Comparison of ENCODE assay signal across 1 cellular context in genomic region chr16:84116720-84117481, GRCh38.
A peak's percentile ranks its signal among the peaks of the same experiment; 100 is the strongest.
TF ChIP-seq lines count a peak whose summit lies in the region.

Gene MBTPS1, minus strand, starts transcription at chr16:84116942. Its CDS starts 15,159 bp downstream, at chr16:84101783.

TF ChIP-seq in H1, 55 proteins besides CTCF, POLR2A, EP300 and RAD21 (continued from another document):
- no peak for TF ChIP-seq JUN (IDR thresholded peaks at IDR 0.05; ENCODE audit: low read depth, low read length)
- no peak for TF ChIP-seq ATF3 (IDR thresholded peaks at IDR 0.05; ENCODE audit: insufficient read depth, low read depth, low read length)
- no peak for TF ChIP-seq SAP30 (IDR thresholded peaks at IDR 0.05; ENCODE audit: insufficient read depth, insufficient replicate concordance, low read length)
- TF ChIP-seq TAF1 (IDR thresholded peaks at IDR 0.05; ENCODE audit: low read depth, low read length): peak; percentile 78
- peak; percentile 92 for TF ChIP-seq BRCA1 (IDR thresholded peaks at IDR 0.05; ENCODE audit: low read depth, low read length)
- TF ChIP-seq, protein P1, sequence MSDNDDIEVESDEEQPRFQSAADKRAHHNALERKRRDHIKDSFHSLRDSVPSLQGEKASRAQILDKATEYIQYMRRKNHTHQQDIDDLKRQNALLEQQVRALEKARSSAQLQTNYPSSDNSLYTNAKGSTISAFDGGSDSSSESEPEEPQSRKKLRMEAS (IDR thresholded peaks at IDR 0.05): peak; percentile 84
- TF ChIP-seq PHF8 (conservative IDR thresholded peaks at IDR 0.05; ENCODE audit: low read depth, low read length): peak; percentile 75
- no peak for TF ChIP-seq USF2 (IDR thresholded peaks at IDR 0.05; ENCODE audit: low read length)
- no peak for TF ChIP-seq SUZ12 (IDR thresholded peaks at IDR 0.05; ENCODE audit: low read length)
- peak; percentile 24 to 91; a peak in 2 of 4 replicates for TF ChIP-seq HDAC2 (IDR thresholded peaks at IDR 0.05; ENCODE audit: borderline replicate concordance in 1 of 2, low read depth in 2 of 2, low read length in 2 of 2)
- no peak for TF ChIP-seq TEAD4 (IDR thresholded peaks at IDR 0.05; ENCODE audit: low read depth, low read length)
- TF ChIP-seq ATF2 (IDR thresholded peaks at IDR 0.05; ENCODE audit: low read length): no peak
- no peak for TF ChIP-seq GABPA (IDR thresholded peaks at IDR 0.05; ENCODE audit: borderline replicate concordance, insufficient read depth, low read length)
- TF ChIP-seq TAF7 (optimal IDR thresholded peaks at IDR 0.05; ENCODE audit: borderline replicate concordance, low read depth, low read length): peak; percentile 85
- TF ChIP-seq KDM5A (IDR thresholded peaks at IDR 0.05; ENCODE audit: low read length): no peak
- no peak for TF ChIP-seq SP2 (IDR thresholded peaks at IDR 0.05; ENCODE audit: low read length)
- TF ChIP-seq KDM4A (IDR thresholded peaks at IDR 0.05; ENCODE audit: low read depth, low read length, severe bottlenecking): peak; percentile 74
- no peak for TF ChIP-seq SRF (IDR thresholded peaks at IDR 0.05; ENCODE audit: low read depth, low read length)
- no peak for TF ChIP-seq POU5F1 (IDR thresholded peaks at IDR 0.05; ENCODE audit: low read depth, low read length)
- TF ChIP-seq YY1 (IDR thresholded peaks at IDR 0.05; ENCODE audit: low read depth, low read length): 0 out of 2 replicates have a peak, but pooled peaks have one; percentile 33
- TF ChIP-seq SIRT6 (IDR thresholded peaks at IDR 0.05; ENCODE audit: low read length): no peak
- TF ChIP-seq SIN3A (conservative IDR thresholded peaks at IDR 0.05 in 1 of 2, IDR thresholded peaks at IDR 0.05 in 1 of 2; ENCODE audit: low read depth in 1 of 2, low read length in 2 of 2): peak; percentile 28 to 69; a peak in 1 of 4 replicates
- peak; percentile 58; the same call in 1 of the 2 replicates for TF ChIP-seq POLR2AphosphoS5 (IDR thresholded peaks at IDR 0.05; ENCODE audit: low read depth, low read length)
- no peak for TF ChIP-seq RNF2 (IDR thresholded peaks at IDR 0.05; ENCODE audit: borderline replicate concordance, low read depth, low read length, missing control alignments, poor library complexity, severe bottlenecking)
- no peak for TF ChIP-seq BCL11A (IDR thresholded peaks at IDR 0.05; ENCODE audit: low read depth in 2 of 2, low read length in 2 of 2)
- no peak for TF ChIP-seq NANOG (IDR thresholded peaks at IDR 0.05; ENCODE audit: insufficient read depth, low read depth, low read length, poor library complexity, severe bottlenecking)
- no peak for TF ChIP-seq NRF1 (IDR thresholded peaks at IDR 0.05; ENCODE audit: low read depth, low read length)
- TF ChIP-seq CREB1 (IDR thresholded peaks at IDR 0.05): no peak
- TF ChIP-seq TCF12 (IDR thresholded peaks at IDR 0.05; ENCODE audit: low read depth, low read length): no peak
- no peak for TF ChIP-seq JUND (IDR thresholded peaks at IDR 0.05; ENCODE audit: low read length)
- no peak for TF ChIP-seq CBX8 (IDR thresholded peaks at IDR 0.05; ENCODE audit: borderline replicate concordance, low read depth, low read length)
- no peak for TF ChIP-seq FOSL1 (IDR thresholded peaks at IDR 0.05; ENCODE audit: insufficient read depth, low read depth, low read length)
- no peak for TF ChIP-seq GTF2F1 (IDR thresholded peaks at IDR 0.05; ENCODE audit: borderline replicate concordance, low read depth, low read length)
- no peak for TF ChIP-seq RXRA (IDR thresholded peaks at IDR 0.05; ENCODE audit: insufficient read depth, low read depth, low read length)
- no peak for TF ChIP-seq ZNF274 (IDR thresholded peaks at IDR 0.05; ENCODE audit: borderline replicate concordance, extremely low read depth, low read length)
- TF ChIP-seq SP1 (IDR thresholded peaks at IDR 0.05; ENCODE audit: low read depth, low read length): no peak
- no peak for TF ChIP-seq KDM1A (IDR thresholded peaks at IDR 0.05; ENCODE audit: borderline replicate concordance, low read length)
- TF ChIP-seq RFX5 (IDR thresholded peaks at IDR 0.05; ENCODE audit: borderline replicate concordance, low read depth, low read length): no peak
- TF ChIP-seq CTBP2 (IDR thresholded peaks at IDR 0.05; ENCODE audit: borderline replicate concordance, insufficient read depth, insufficient read length, low read length): no peak
- TF ChIP-seq CHD7 (IDR thresholded peaks at IDR 0.05; ENCODE audit: insufficient replicate concordance, low read length): no peak
- peak; percentile 98 for TF ChIP-seq CHD2 (IDR thresholded peaks at IDR 0.05; ENCODE audit: low read length)
- TF ChIP-seq CHD1 (IDR thresholded peaks at IDR 0.05; ENCODE audit: low read depth, low read length): no peak
- peak; percentile 43 for TF ChIP-seq E2F6 (IDR thresholded peaks at IDR 0.05)
TF ChIP-seq in H1: peak in this region for 16.
